ENCODE assay signal across 1 cellular context in genomic region chr2:190679813-190680591, GRCh38.
TF ChIP-seq lines count a peak whose summit lies in the region.

No MANE protein-coding gene starts in this region.

TF ChIP-seq in GM12878, 131 proteins besides CTCF, POLR2A, EP300 and RAD21 (continued from another document):
- TF ChIP-seq ZBTB4 (CRISPR knock-in tag; IDR thresholded peaks at IDR 0.05) (no peak), ATF7 (IDR thresholded peaks at IDR 0.05; ENCODE audit: low read depth) (peak; percentile 58; the same call in 1 of the 2 replicates), ZNF274 (IDR thresholded peaks at IDR 0.05; ENCODE audit: insufficient read depth, insufficient read length) (no peak), ZSCAN29 (IDR thresholded peaks at IDR 0.05) (0 out of 2 replicates have a peak, but pooled peaks have one; percentile 22), KLF5 (IDR thresholded peaks at IDR 0.05; ENCODE audit: partially characterized antibody) (no peak), CBX5 (IDR thresholded peaks at IDR 0.05; ENCODE audit: low read depth) (peak; percentile 83; the same call in 1 of the 2 replicates), STAT1 (conservative IDR thresholded peaks at IDR 0.05) (no peak), MTA2 (IDR thresholded peaks at IDR 0.05; ENCODE audit: low read depth) (peak; percentile 57; the same call in 1 of the 2 replicates), CBX3 (IDR thresholded peaks at IDR 0.05; ENCODE audit: borderline replicate concordance, low read depth) (no peak), ZBED1 (IDR thresholded peaks at IDR 0.05; ENCODE audit: borderline replicate concordance) (peak; percentile 32; the same call in 1 of the 2 replicates), MEF2A (IDR thresholded peaks at IDR 0.05; ENCODE audit: insufficient read depth, low read depth, low read length) (no peak), PAX8 (IDR thresholded peaks at IDR 0.05) (no peak), HCFC1 (IDR thresholded peaks at IDR 0.05; ENCODE audit: low read length) (peak; percentile 9; the same call in 1 of the 2 replicates), USF1 (IDR thresholded peaks at IDR 0.05; ENCODE audit: borderline replicate concordance, extremely low read length, insufficient read depth, low read depth, low read length) (peak; percentile 41)
